ENCODE assay signal across 33 cellular contexts in the genomic region with DNA sequence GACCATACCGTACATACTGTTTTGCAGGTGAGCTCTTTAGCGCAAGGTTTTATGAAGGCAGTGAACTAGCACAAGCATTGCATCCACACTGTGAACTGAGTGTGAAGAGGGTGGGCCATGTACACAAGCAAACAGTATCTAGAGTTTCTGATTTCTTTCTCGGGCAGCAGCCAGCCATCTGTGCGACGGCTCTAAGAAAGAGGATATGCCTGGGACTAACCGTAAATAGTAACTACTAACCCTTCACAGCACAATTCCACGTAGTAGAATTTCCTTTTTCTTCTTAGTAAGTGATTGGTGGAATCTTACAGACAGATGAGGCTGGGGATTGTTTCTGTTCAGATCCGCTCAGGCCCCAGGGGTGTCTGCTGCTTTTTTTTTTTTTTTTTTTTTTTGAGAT.
"Had no signal": no experiment of that assay in that cellular context is flagged by ENCODE, and none has a peak within 500 bp of the region (broad histone marks: within the 10 kb centered on the region; RNA-seq: fewer than 3 reads in every experiment).

No MANE protein-coding gene starts in this region.

- H3K36me3 ChIP-seq: ascending aorta, cardiac muscle cell, colonic mucosa, gastroesophageal sphincter, pancreas, prostate gland, sigmoid colon, suprapubic skin, tibial artery, upper lobe of right lung had no signal

- ATAC-seq: gastroesophageal sphincter; left ventricle myocardium superior; pancreas; stimulated activated memory B cell treated with anti-CD40 and anti-IgM and Interleukin-4, amounts not matched to agents 10 μg/mL and 1 μg/mL and 100 μg/mL, for 72 hours; stimulated activated naive CD8-positive, alpha-beta T cell treated with anti-CD3 and anti-CD28 coated beads, Interleukin-15, amount 100 ng/mL, for 72 hours; upper lobe of right lung had no signal

- H3K27ac ChIP-seq: ascending aorta, cardiac muscle cell, colonic mucosa, gastroesophageal sphincter, hepatocyte, pancreas, prostate gland, sigmoid colon, suprapubic skin, tibial artery, upper lobe of right lung had no signal

- H3K4me1 ChIP-seq: ascending aorta, colonic mucosa, gastroesophageal sphincter, pancreas, prostate gland, sigmoid colon, suprapubic skin, upper lobe of right lung had no signal

- H3K9me3 ChIP-seq: ascending aorta, colonic mucosa, gastroesophageal sphincter, pancreas, prostate gland, sigmoid colon, suprapubic skin, tibial artery, upper lobe of right lung had no signal

- DNase-seq: activated CD4-positive, alpha-beta memory T cell treated with anti-CD3 and anti-CD28 coated beads, Interleukin-2, amount 10 ng/mL, durations not matched to agents 7 days and 5 days; activated CD4-positive, alpha-beta T cell treated with anti-CD3 and anti-CD28 coated beads, Interleukin-2, amount 10 ng/mL, durations not matched to agents 7 days and 5 days; activated CD4-positive, CD25-positive, alpha-beta regulatory T cell treated with anti-CD3 and anti-CD28 coated beads, Interleukin-2, amount 50 U/mL, for 72 hours; activated CD8-positive, alpha-beta memory T cell treated with anti-CD3 and anti-CD28 coated beads, Interleukin-2, amount 50 U/mL, for 48 hours; activated gamma-delta T cell; activated naive CD4-positive, alpha-beta T cell treated with anti-CD3 and anti-CD28 coated beads, Interleukin-2, amount 10 ng/mL, durations not matched to agents 7 days and 5 days; activated naive CD8-positive, alpha-beta T cell treated with anti-CD3 and anti-CD28 coated beads, Interleukin-2, amount 10 ng/mL, durations not matched to agents 7 days and 5 days; activated T-cell treated with anti-CD3 and anti-CD28 coated beads, Interleukin-2, amount 50 U/mL, for 24 hours; cerebellar nuclear complex; colonic mucosa; dorsolateral prefrontal cortex; effector memory CD4-positive, alpha-beta T cell; islet precursor cell; left ventricle myocardium superior; naive B cell; nucleus accumbens; pancreas; retina; sigmoid colon; small intestine; stimulated activated CD4-positive, alpha-beta T cell treated with anti-CD3 and anti-CD28 coated beads, Interleukin-1b, Interleukin-23, amount 100 ng/mL, for 48 hours; stimulated activated CD4-positive, alpha-beta T cell treated with anti-CD3 and anti-CD28 coated beads, Interleukin-4, amount 100 ng/mL, for 4 hours; stimulated activated CD8-positive, alpha-beta memory T cell treated with anti-CD3 and anti-CD28 coated beads, Interleukin-4, amount 100 ng/mL, for 48 hours; stimulated activated naive CD8-positive, alpha-beta T cell treated with anti-CD3 and anti-CD28 coated beads, Interleukin-15, amount 100 ng/mL, for 72 hours; tibial artery; upper lobe of right lung had no signal

- H3K4me3 ChIP-seq: ascending aorta, cardiac muscle cell, colonic mucosa, dorsolateral prefrontal cortex, gastroesophageal sphincter, hepatocyte, pancreas, prostate gland, sigmoid colon, suprapubic skin, tibial artery, upper lobe of right lung had no signal
